8 cellular contexts compared by ENCODE assay signal in the genomic region with DNA sequence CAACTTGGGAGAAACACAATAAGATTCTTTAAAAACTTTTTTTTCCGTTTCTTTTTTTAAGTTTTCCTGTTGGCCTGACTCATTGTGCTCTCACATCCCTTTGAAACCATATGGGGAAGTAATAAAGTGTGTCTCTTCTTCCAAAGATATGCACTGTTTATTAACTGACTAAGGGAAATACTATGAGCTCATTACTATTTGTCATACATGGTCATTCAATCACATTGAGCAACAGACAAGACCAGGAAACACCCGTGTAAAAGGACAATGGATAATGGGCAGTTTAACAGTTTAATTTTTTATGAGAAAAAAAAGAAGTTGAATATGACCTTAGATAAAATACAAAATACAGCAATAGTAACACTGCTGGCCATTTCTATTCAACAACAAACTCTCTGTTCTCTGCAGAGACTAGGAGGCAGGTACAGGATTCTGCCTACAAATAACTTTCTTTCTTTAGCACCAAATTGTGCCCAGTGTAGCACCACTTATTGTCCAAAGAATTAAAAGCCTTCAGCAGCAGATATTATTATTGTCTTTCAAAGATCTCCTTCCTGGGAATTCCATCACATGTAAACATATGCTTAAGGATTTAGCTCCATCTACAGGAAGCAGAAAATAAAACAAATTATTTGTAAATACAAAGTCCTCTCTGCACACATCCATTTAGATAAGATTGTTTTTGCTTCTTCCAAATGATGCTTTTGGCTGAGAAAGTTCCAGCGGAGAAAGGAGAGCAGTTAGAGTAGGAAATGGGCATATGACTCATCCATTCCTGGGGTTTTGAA. TPM values are rescaled to one million over a fixed set of nuclear protein-coding genes. Genes with fewer than 3 reads are reported as not detected.
DNase-seq lines count a peak whose midpoint lies in the region; ATAC-seq and TF ChIP-seq lines count a peak whose summit lies in the region.

No MANE protein-coding gene starts in this region.

- H3K4me3 ChIP-seq in body of pancreas, result no peak overlapping the region

- no peak for TF ChIP-seq POLR2A in body of pancreas (IDR thresholded peaks at IDR 0.05)

- TF ChIP-seq CTCF in body of pancreas (IDR thresholded peaks at IDR 0.05), result peak in 6 of 7 experiments; percentile 17 to 45 (median 34)

- WGBS in body of pancreas, 2 donors, result 11 to 13% methylated on average over 3 of the region's 3 CpGs

- ATAC-seq in body of pancreas, result peak; percentile 81
- ATAC-seq in left lobe of liver, result peak; percentile 69
- ATAC-seq in HG02763 (IDR thresholded peaks at IDR 0.05; ENCODE audit: unreplicated experiment), result no peak

- intact Hi-C loops in body of pancreas (cut with DNase I), result loop anchor here (10.0 kb wide), 1 partner anchor 256 kb away; no protein-coding TSS in a partner anchor

- no peaks in the 10 kb centered on the region for H3K4me1 ChIP-seq in body of pancreas

- H3K27me3 ChIP-seq in body of pancreas, result no peaks in the 10 kb centered on the region

- DNase-seq in Ammon's horn (ENCODE audit: low spot score) (peak; percentile 17), M059J (ENCODE audit: low read depth) (peak; percentile 89), body of pancreas (no peak), left lobe of liver (ENCODE audit: low spot score) (no peak), ureter (ENCODE audit: low spot score) (no peak), activated gamma-delta T cell (lab: John Stamatoyannopoulos, UW) (no peak), NCI-H1694 (lab: John Stamatoyannopoulos, UW) (no peak)

- H3K27ac ChIP-seq in body of pancreas, result peak overlapping the region in 2 of 4 donors; percentile 2 to 78

- H3K36me3 ChIP-seq in body of pancreas (replicated peaks in 1 of 2; ENCODE audit: insufficient read depth in 1 of 2, low read depth in 2 of 2), result no peaks in the 10 kb centered on the region

- H3K9me3 ChIP-seq in body of pancreas, result no peaks in the 10 kb centered on the region

RNA-seq across cellular contexts. Expression of a gene that starts 55.0 kb away (rescaled TPM):
- 0.30 TPM in 1 of 2 replicates, not detected in the other for total RNA-seq in M059J (2014; rRNA removed; shearing (Covaris generic))
- total RNA-seq in body of pancreas (10 to 100 TPM in 1 of 2 donors, under 1 TPM in 1; 0.26 to 14.5 TPM), left lobe of liver (1.3 TPM), ureter (10.3 TPM)

Comparison
In these comparisons a context has a peak if more than half of its experiments do, and no peak if none do; other contexts are left out.
1. DNase-seq: peak in Ammon's horn (single experiment) and M059J (single experiment); none in body of pancreas (0 of 4), left lobe of liver (single experiment), ureter (single experiment), activated gamma-delta T cell (single experiment) and NCI-H1694 (single experiment).